In genomic region chr10:105545101-105545500, GRCh38 we compare ENCODE assay signal across 21 cellular contexts.
DNase-seq lines count a peak whose midpoint lies in the region; ATAC-seq, FAIRE-seq and TF ChIP-seq lines count a peak whose summit lies in the region.
"Had no signal": no experiment of that assay in that cellular context is flagged by ENCODE, and none has a peak within 500 bp of the region (broad histone marks: within the 10 kb centered on the region; RNA-seq: fewer than 3 reads in every experiment).

No MANE protein-coding gene starts in this region.

- DNase-seq in ELR (ENCODE audit: low read depth) (peak; percentile 3), bronchial epithelial cell (ENCODE audit: low read depth) (peak; percentile 67), kidney glomerular epithelial cell (lab: John Stamatoyannopoulos, UW) (peak; percentile 26), vagina (ENCODE audit: extremely low spot score in 2 of 2) (no peak)
- DNase-seq: AML-193; Caco-2; Calu3; CD4-positive, alpha-beta T cell; CD8-positive, alpha-beta T cell; DMS79 treated with DMSO at 0.1 percent for 48 hours; GDM1 had no signal

- H3K27ac ChIP-seq in vagina = no peak overlapping the region
- H3K27ac ChIP-seq: 22Rv1; A549; BLaER1 treated with 17β-estradiol and CSF1 and Interleukin-3, amounts not matched to agents 10 nM and 100 nM; C4-2B had no signal

- no peaks in the 10 kb centered on the region for H3K9me3 ChIP-seq in vagina
- H3K9me3 ChIP-seq: A549; BLaER1 treated with 17β-estradiol and CSF1 and Interleukin-3, amounts not matched to agents 10 nM and 100 nM; Caco-2 had no signal

- no peak overlapping the region for H3K4me3 ChIP-seq in bronchial epithelial cell (ENCODE audit: low read depth, low read length)
- no peak overlapping the region for H3K4me3 ChIP-seq in vagina
- H3K4me3 ChIP-seq: A549; BLaER1 treated with 17β-estradiol and CSF1 and Interleukin-3, amounts not matched to agents 10 nM and 100 nM; GM12878 had no signal

- TF ChIP-seq CTCF in bronchial epithelial cell (IDR thresholded peaks at IDR 0.05; ENCODE audit: insufficient read depth, low read length, severe bottlenecking) = no peak
- TF ChIP-seq CTCF in vagina (IDR thresholded peaks at IDR 0.05) = no peak

- FAIRE-seq in bronchial epithelial cell (lab: Jason Lieb, UNC) = no peak
- FAIRE-seq: A549, D721Med, GM12878, GM12892, GM18507 had no signal

- no peaks in the 10 kb centered on the region for H3K27me3 ChIP-seq in bronchial epithelial cell (ENCODE audit: control insufficient read depth, insufficient read depth, low read length)
- no peaks in the 10 kb centered on the region for H3K27me3 ChIP-seq in vagina
- H3K27me3 ChIP-seq: BLaER1 treated with 17β-estradiol and CSF1 and Interleukin-3, amounts not matched to agents 10 nM and 100 nM had no signal

- no peaks in the 10 kb centered on the region for H3K36me3 ChIP-seq in bronchial epithelial cell (ENCODE audit: control insufficient read depth, insufficient read depth, low read length)
- no peaks in the 10 kb centered on the region for H3K36me3 ChIP-seq in vagina
- H3K36me3 ChIP-seq: BLaER1 treated with 17β-estradiol and CSF1 and Interleukin-3, amounts not matched to agents 10 nM and 100 nM had no signal

- ATAC-seq in HG03097 (IDR thresholded peaks at IDR 0.05; ENCODE audit: low FRiP score, unreplicated experiment) (no peak), GM19467 (IDR thresholded peaks at IDR 0.05; ENCODE audit: unreplicated experiment) (no peak)
- ATAC-seq: A549; CD8-positive, alpha-beta T cell; GM12878 had no signal

- TF ChIP-seq POLR2A in vagina (IDR thresholded peaks at IDR 0.05) = no peak

- no peaks in the 10 kb centered on the region for H3K4me1 ChIP-seq in vagina
- H3K4me1 ChIP-seq: A549, Caco-2 had no signal

- intact Hi-C loops in vagina (cut with DNase I) = no loop called here

Comparison
In these comparisons a context has a peak if more than half of its experiments do, and no peak if none do; other contexts are left out.
1. DNase-seq: peak in ELR (single experiment), bronchial epithelial cell (single experiment) and kidney glomerular epithelial cell (single experiment); none in vagina (0 of 2).